Comparison of ENCODE assay signal across 19 cellular contexts in genomic region chr2:27250652-27251379, GRCh38. TPM values are rescaled to one million over a fixed set of nuclear protein-coding genes. Genes with fewer than 3 reads are reported as not detected.
A peak's percentile ranks its signal among the peaks of the same experiment; 100 is the strongest.
DNase-seq lines count a peak whose midpoint lies in the region; ATAC-seq and TF ChIP-seq lines count a peak whose summit lies in the region.
"Had no signal": no experiment of that assay in that cellular context is flagged by ENCODE, and none has a peak within 500 bp of the region (broad histone marks: within the 10 kb centered on the region; RNA-seq: fewer than 3 reads in every experiment).

No MANE protein-coding gene starts in this region.

- no peak for DNase-seq in stimulated activated naive CD8-positive, alpha-beta T cell treated with anti-CD3 and anti-CD28 coated beads, Interleukin-15, amount 100 ng/mL, for 72 hours
- DNase-seq in stimulated activated naive CD8-positive, alpha-beta T cell treated with anti-CD3 and anti-CD28 coated beads, Interleukin-15, Interleukin-2, amounts not matched to agents 100 U/mL and 50 U/mL, for 24 hours: no peak
- peak; percentile 44 for DNase-seq in left kidney (ENCODE audit: low read depth, low spot score)
- no peak for DNase-seq in activated CD4-positive, alpha-beta T cell treated with anti-CD3 and anti-CD28 coated beads, Interleukin-2, amount 10 ng/mL, durations not matched to agents 24 days and 14 days
- no peak for DNase-seq in stomach
- DNase-seq: SW 1271, tibial artery had no signal

- H3K4me1 Mint-ChIP-seq in stimulated activated naive CD8-positive, alpha-beta T cell treated with anti-CD3 and anti-CD28 coated beads, Interleukin-15, amount 100 ng/mL, for 72 hours: peaks cover 9% of the 10 kb centered on the region
- H3K4me1 Mint-ChIP-seq in activated CD4-positive, alpha-beta T cell treated with anti-CD3 and anti-CD28 coated beads, Interleukin-2, amount 10 ng/mL, durations not matched to agents 24 days and 14 days: no peaks in the 10 kb centered on the region

- peaks cover 0 to 60% (median 18%) of the 10 kb centered on the region in 3 donors for H3K27me3 ChIP-seq in stomach
- H3K27me3 ChIP-seq: body of pancreas, gastrocnemius medialis, tibial artery had no signal

- TF ChIP-seq EP300 in stomach (IDR thresholded peaks at IDR 0.05): no peak

- H3K27ac Mint-ChIP-seq in stimulated activated naive CD8-positive, alpha-beta T cell treated with anti-CD3 and anti-CD28 coated beads, Interleukin-15, amount 100 ng/mL, for 72 hours: no peak overlapping the region
- H3K27ac Mint-ChIP-seq in activated CD4-positive, alpha-beta T cell treated with anti-CD3 and anti-CD28 coated beads, Interleukin-2, amount 10 ng/mL, durations not matched to agents 24 days and 14 days: no peak overlapping the region

- no peaks in the 10 kb centered on the region for H3K9me3 Mint-ChIP-seq in stimulated activated naive CD8-positive, alpha-beta T cell treated with anti-CD3 and anti-CD28 coated beads, Interleukin-15, amount 100 ng/mL, for 72 hours
- no peaks in the 10 kb centered on the region for H3K9me3 Mint-ChIP-seq in activated CD4-positive, alpha-beta T cell treated with anti-CD3 and anti-CD28 coated beads, Interleukin-2, amount 10 ng/mL, durations not matched to agents 24 days and 14 days
- H3K9me3 Mint-ChIP-seq: effector memory CD8-positive, alpha-beta T cell had no signal

- no peaks in the 10 kb centered on the region for H3K36me3 Mint-ChIP-seq in activated CD4-positive, alpha-beta T cell treated with anti-CD3 and anti-CD28 coated beads, Interleukin-2, amount 10 ng/mL, durations not matched to agents 24 days and 14 days (ENCODE audit: low read depth)

- intact Hi-C loops in activated CD4-positive, alpha-beta T cell treated with anti-CD3 and anti-CD28 coated beads, Interleukin-2, amount 10 ng/mL, durations not matched to agents 24 days and 14 days (cut with micrococcal nuclease): loop anchor here (1.0 kb wide), 2 partner anchors 29 to 52 kb away; no protein-coding TSS in a partner anchor
- intact Hi-C loops in stomach (cut with DNase I; ENCODE audit: low total_unique reads): no loop called here

- H3K4me3 ChIP-seq in stomach: no peak overlapping the region
- H3K4me3 ChIP-seq: body of pancreas, gastrocnemius medialis, left lung, smooth muscle cell, tibial artery had no signal

- H3K27ac ChIP-seq in VCaP (peak overlapping the region; percentile 76; the same call in 1 of the 2 replicates), stomach (no peak overlapping the region)
- H3K27ac ChIP-seq: body of pancreas, gastrocnemius medialis, KMS-11, left lung, neutrophil, tibial artery had no signal

- no peaks in the 10 kb centered on the region for H3K9me3 ChIP-seq in stomach
- H3K9me3 ChIP-seq: body of pancreas, gastrocnemius medialis, left lung, neutrophil, tibial artery had no signal

- TF ChIP-seq POLR2A in stomach (IDR thresholded peaks at IDR 0.05): no peak

- peaks cover 28% of the 10 kb centered on the region for H3K27me3 Mint-ChIP-seq in stimulated activated naive CD8-positive, alpha-beta T cell treated with anti-CD3 and anti-CD28 coated beads, Interleukin-15, amount 100 ng/mL, for 72 hours
- peaks cover 17% of the 10 kb centered on the region for H3K27me3 Mint-ChIP-seq in activated CD4-positive, alpha-beta T cell treated with anti-CD3 and anti-CD28 coated beads, Interleukin-2, amount 10 ng/mL, durations not matched to agents 24 days and 14 days

- H3K4me3 Mint-ChIP-seq in stimulated activated naive CD8-positive, alpha-beta T cell treated with anti-CD3 and anti-CD28 coated beads, Interleukin-15, amount 100 ng/mL, for 72 hours: no peak overlapping the region
- no peak overlapping the region for H3K4me3 Mint-ChIP-seq in activated CD4-positive, alpha-beta T cell treated with anti-CD3 and anti-CD28 coated beads, Interleukin-2, amount 10 ng/mL, durations not matched to agents 24 days and 14 days
- H3K4me3 Mint-ChIP-seq: effector memory CD8-positive, alpha-beta T cell had no signal

- no peaks in the 10 kb centered on the region for H3K36me3 ChIP-seq in stomach
- H3K36me3 ChIP-seq: gastrocnemius medialis, left lung, neutrophil, tibial artery had no signal

- TF ChIP-seq CTCF in VCaP (conservative IDR thresholded peaks at IDR 0.05) (no peak), stomach (IDR thresholded peaks at IDR 0.05) (no peak)

- H3K4me1 ChIP-seq in stomach: peaks cover 5 to 7% (median 6%) of the 10 kb centered on the region in 4 donors

- peak; percentile 13 for ATAC-seq in stimulated activated naive CD8-positive, alpha-beta T cell treated with anti-CD3 and anti-CD28 coated beads, Interleukin-15, amount 100 ng/mL, for 72 hours
- ATAC-seq in stimulated activated naive CD8-positive, alpha-beta T cell treated with anti-CD3 and anti-CD28 coated beads, Interleukin-15, Interleukin-2, amounts not matched to agents 100 U/mL and 50 U/mL, for 24 hours: no peak
- ATAC-seq in GM21447 (IDR thresholded peaks at IDR 0.05; ENCODE audit: unreplicated experiment): no peak
- no peak for ATAC-seq in GM18870 (IDR thresholded peaks at IDR 0.05; ENCODE audit: unreplicated experiment)

- WGBS in stomach, 5 donors: 52 to 62% (median 53%) methylated on average over 13 of the region's 13 CpGs

RNA-seq across cellular contexts. Expression of gene SLC30A3, which starts 12.0 kb away (rescaled TPM):
- total RNA-seq in activated CD4-positive, alpha-beta T cell treated with anti-CD3 and anti-CD28 coated beads, Interleukin-2, amount 10 ng/mL, durations not matched to agents 24 days and 14 days: 1.4 and 2.2 TPM in 2 replicates
- not detected for total RNA-seq in stomach
- polyA plus RNA-seq in stomach: not detected
- total RNA-seq: body of pancreas, esophagus mucosa, mononuclear cell, smooth muscle cell had no signal

RNA-seq across cellular contexts. Expression of gene DNAJC5G, which starts 24.4 kb away (rescaled TPM):
- not detected in 2 replicates for total RNA-seq in activated CD4-positive, alpha-beta T cell treated with anti-CD3 and anti-CD28 coated beads, Interleukin-2, amount 10 ng/mL, durations not matched to agents 24 days and 14 days
- not detected for total RNA-seq in stomach
- polyA plus RNA-seq in stomach: not detected
- total RNA-seq: esophagus mucosa, gastrocnemius medialis, left lung, mononuclear cell, smooth muscle cell had no signal
- polyA plus RNA-seq: smooth muscle cell had no signal

RNA-seq across cellular contexts. Expression of gene TRIM54, which starts 31.4 kb away (rescaled TPM):
- 0.33 and 0.47 TPM in 2 replicates for total RNA-seq in activated CD4-positive, alpha-beta T cell treated with anti-CD3 and anti-CD28 coated beads, Interleukin-2, amount 10 ng/mL, durations not matched to agents 24 days and 14 days
- under 1 TPM in 1 of 5 donors, not detected in 4; 0.87 TPM for total RNA-seq in stomach
- under 1 TPM; 0.13 to 0.61 (median 0.25) TPM for polyA plus RNA-seq in stomach
- total RNA-seq: mononuclear cell had no signal
- polyA plus RNA-seq: smooth muscle cell had no signal

RNA-seq across cellular contexts. Expression of gene CAD, which starts 33.6 kb away (rescaled TPM):
- 144 and 159 TPM in 2 replicates for total RNA-seq in activated CD4-positive, alpha-beta T cell treated with anti-CD3 and anti-CD28 coated beads, Interleukin-2, amount 10 ng/mL, durations not matched to agents 24 days and 14 days
- 100 to 1,000 TPM in 2 of 5 donors, 10 to 100 TPM in 3; 12.2 to 130 (median 78.2) TPM for total RNA-seq in stomach
- polyA plus RNA-seq in stomach: 10 to 100 TPM in 1 of 3 donors, 1 to 10 TPM in 2; 4.4 to 16.5 (median 6.5) TPM

RNA-seq across cellular contexts. Expression of gene SLC5A6, which starts 38.7 kb away (rescaled TPM):
- 87.1 and 97.9 TPM in 2 replicates for total RNA-seq in activated CD4-positive, alpha-beta T cell treated with anti-CD3 and anti-CD28 coated beads, Interleukin-2, amount 10 ng/mL, durations not matched to agents 24 days and 14 days
- 10 to 100 TPM; 19.3 to 71.0 (median 24.9) TPM for total RNA-seq in stomach
- polyA plus RNA-seq in stomach: 10 to 100 TPM in 1 of 3 donors, 1 to 10 TPM in 2; 5.7 to 15.0 (median 6.0) TPM
